In the genomic region with DNA sequence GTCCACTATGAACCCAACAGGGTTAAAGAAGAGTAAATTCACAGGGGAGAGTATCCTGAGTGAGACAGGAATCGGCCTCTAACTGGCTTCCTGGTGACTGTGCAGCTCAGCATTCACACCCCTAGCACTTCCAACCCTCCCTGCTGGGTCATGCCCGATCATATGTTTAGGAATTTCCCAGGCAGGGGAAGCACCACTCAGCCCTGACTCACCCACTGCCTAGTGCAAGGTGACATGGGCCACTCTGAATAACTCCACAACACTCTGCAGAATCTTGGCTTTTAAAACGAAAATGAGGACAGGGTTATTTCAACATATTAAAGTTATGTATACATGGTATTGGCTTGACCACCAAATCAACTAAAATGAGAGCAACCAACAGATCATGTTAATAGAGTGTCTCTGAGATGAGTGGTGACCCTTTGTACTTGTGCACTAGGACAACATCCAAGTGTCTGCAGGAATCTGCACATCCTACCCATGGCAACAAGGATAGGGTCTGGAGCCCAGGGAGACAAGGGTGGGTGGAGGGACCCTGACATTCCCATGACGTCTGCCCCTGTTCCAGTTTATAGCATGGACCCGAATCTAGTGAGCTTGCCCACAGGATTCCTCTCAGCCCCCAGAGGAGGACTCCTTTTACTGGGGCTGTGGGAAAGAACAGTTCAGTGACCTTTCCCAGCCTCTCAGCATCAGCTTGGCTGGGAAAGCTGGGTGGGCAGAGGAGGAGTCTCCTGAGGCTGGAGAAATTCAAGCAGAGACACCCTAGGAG, we compare ENCODE assay signal across 10 cellular contexts.
A peak's percentile ranks its signal among the peaks of the same experiment; 100 is the strongest.
DNase-seq lines count a peak whose midpoint lies in the region; ATAC-seq and TF ChIP-seq lines count a peak whose summit lies in the region.
"Had no signal": no experiment of that assay in that cellular context is flagged by ENCODE, and none has a peak within 500 bp of the region (broad histone marks: within the 10 kb centered on the region; RNA-seq: fewer than 3 reads in every experiment).

No MANE protein-coding gene starts in this region.

- no peaks in the 10 kb centered on the region for H3K27me3 Mint-ChIP-seq in effector memory CD8-positive, alpha-beta T cell

- DNase-seq in ELR (ENCODE audit: low read depth) = peak; percentile 99
- peak; percentile 88 for DNase-seq in RPMI7951 (ENCODE audit: low read depth)
- peak; percentile 90 for DNase-seq in fibroblast of peridontal ligament (ENCODE audit: extremely low read depth)
- no peak for DNase-seq in omental fat pad (ENCODE audit: low spot score)
- DNase-seq in SKM-1 treated with dmso at 0.1 percent for 144 hours (lab: John Stamatoyannopoulos, UW; ENCODE audit: unreplicated experiment) = no peak
- DNase-seq in effector memory CD8-positive, alpha-beta T cell = no peak

- no peaks in the 10 kb centered on the region for H3K4me1 Mint-ChIP-seq in effector memory CD8-positive, alpha-beta T cell (ENCODE audit: low read depth in 2 of 2)
- H3K4me1 Mint-ChIP-seq: GM23338 had no signal

- TF ChIP-seq CTCF in omental fat pad (IDR thresholded peaks at IDR 0.05) = no peak

- ATAC-seq in omental fat pad (ENCODE audit: low FRiP score) (peak; percentile 93), HG02884 (IDR thresholded peaks at IDR 0.05; ENCODE audit: unreplicated experiment) (no peak), GM21526 (IDR thresholded peaks at IDR 0.05; ENCODE audit: low FRiP score, unreplicated experiment) (no peak)
- ATAC-seq in effector memory CD8-positive, alpha-beta T cell (replicated peaks) = no peak
- ATAC-seq: GM23338 had no signal

- H3K27ac Mint-ChIP-seq in effector memory CD8-positive, alpha-beta T cell = no peak overlapping the region
- H3K27ac Mint-ChIP-seq: GM23338, neural progenitor cell had no signal

- H3K4me3 Mint-ChIP-seq in effector memory CD8-positive, alpha-beta T cell = no peak overlapping the region
- H3K4me3 Mint-ChIP-seq: GM23338, neural progenitor cell had no signal

- no peaks in the 10 kb centered on the region for H3K36me3 Mint-ChIP-seq in effector memory CD8-positive, alpha-beta T cell (ENCODE audit: insufficient read depth)

- peaks cover 3 to 22% of the 10 kb centered on the region in 2 donors for H3K9me3 Mint-ChIP-seq in effector memory CD8-positive, alpha-beta T cell
- H3K9me3 Mint-ChIP-seq: GM23338, neural progenitor cell had no signal

Comparison
In these comparisons a context has a peak if more than half of its experiments do, and no peak if none do; other contexts are left out.
1. DNase-seq: peak in ELR (single experiment), RPMI7951 (single experiment) and fibroblast of peridontal ligament (single experiment); none in omental fat pad (single experiment), SKM-1 treated with dmso at 0.1 percent for 144 hours (single experiment) and effector memory CD8-positive, alpha-beta T cell (0 of 3).